Comparison of ENCODE assay signal across 19 cellular contexts in genomic region chr5:167348286-167348926, GRCh38.
A peak's percentile ranks its signal among the peaks of the same experiment; 100 is the strongest.
DNase-seq lines count a peak whose midpoint lies in the region; ATAC-seq, FAIRE-seq and TF ChIP-seq lines count a peak whose summit lies in the region.
"Had no signal": no experiment of that assay in that cellular context is flagged by ENCODE, and none has a peak within 500 bp of the region (broad histone marks: within the 10 kb centered on the region; RNA-seq: fewer than 3 reads in every experiment).

No MANE protein-coding gene starts in this region.

- H3K27me3 ChIP-seq in thoracic aorta (replicated peaks; ENCODE audit: insufficient read depth), result no peaks in the 10 kb centered on the region

- TF ChIP-seq CTCF in D721Med (IDR thresholded peaks at IDR 0.05; ENCODE audit: insufficient read depth, missing control alignments) (no peak), thoracic aorta (IDR thresholded peaks at IDR 0.05) (no peak)

- no peaks in the 10 kb centered on the region for H3K4me1 ChIP-seq in thoracic aorta (ENCODE audit: control insufficient read depth in 1 of 2, low read depth in 2 of 2)
- H3K4me1 ChIP-seq: SJCRH30 had no signal

- DNase-seq in D721Med (ENCODE audit: insufficient read length, low spot score), result no peak
- DNase-seq in NCI-H524 treated with DMSO at 0.1 percent for 48 hours (lab: John Stamatoyannopoulos, UW), result peak; percentile 41
- DNase-seq in left lobe of liver (ENCODE audit: low spot score), result no peak
- DNase-seq in thoracic aorta (ENCODE audit: low spot score), result no peak
- DNase-seq in activated CD8-positive, alpha-beta memory T cell treated with anti-CD3 and anti-CD28 coated beads for 24 hours, result no peak
- no peak for DNase-seq in epidermal melanocyte (ENCODE audit: insufficient read length, low spot score)
- DNase-seq in NAMALWA (ENCODE audit: low spot score), result no peak
- DNase-seq: CD4-positive, alpha-beta memory T cell; DMS53; EL; HCEC 1CT; NCI-H1694 treated with DMSO at 0.1 percent for 48 hours; NCI-H345; NCI-H526 treated with DMSO at 0.1 percent for 48 hours; SJCRH30 had no signal

- H3K4me3 ChIP-seq in thoracic aorta, result peak overlapping the region; percentile 20
- H3K4me3 ChIP-seq: GM12878, GM23338, SJCRH30 had no signal

- no peak overlapping the region for H3K27ac ChIP-seq in thoracic aorta
- H3K27ac ChIP-seq: SJCRH30 had no signal

- peak; percentile 81 for ATAC-seq in left lobe of liver
- no peak for ATAC-seq in thoracic aorta (ENCODE audit: insufficient number of reproducible peaks, low FRiP score, low read depth)
- ATAC-seq: GM12878, GM23338, Panc1 had no signal

- no peaks in the 10 kb centered on the region for H3K9me3 ChIP-seq in thoracic aorta
- H3K9me3 ChIP-seq: SJCRH30 had no signal

- peak; percentile 91 for FAIRE-seq in D721Med (lab: Jason Lieb, UNC)
- FAIRE-seq: GM12878, GM19239 had no signal

- no peaks in the 10 kb centered on the region for H3K36me3 ChIP-seq in thoracic aorta
- H3K36me3 ChIP-seq: SJCRH30 had no signal
